ENCODE assay signal across 9 cellular contexts in genomic region chr7:104552102-104552501, GRCh38.
DNase-seq lines count a peak whose midpoint lies in the region; ATAC-seq and TF ChIP-seq lines count a peak whose summit lies in the region.
"Had no signal": no experiment of that assay in that cellular context is flagged by ENCODE, and none has a peak within 500 bp of the region (broad histone marks: within the 10 kb centered on the region; RNA-seq: fewer than 3 reads in every experiment).

No MANE protein-coding gene starts in this region.

- H3K4me1 ChIP-seq in SJSA1 (replicated peaks): no peaks in the 10 kb centered on the region

- no peak overlapping the region for H3K4me3 Mint-ChIP-seq in activated T-cell treated with anti-CD3 and anti-CD28 coated beads, Interleukin-2, amount 50 U/mL, for 72 hours
- H3K4me3 Mint-ChIP-seq in immature natural killer cell: no peak overlapping the region

- peaks cover 5 to 13% of the 10 kb centered on the region in 2 donors for H3K9me3 Mint-ChIP-seq in activated T-cell treated with anti-CD3 and anti-CD28 coated beads, Interleukin-2, amount 50 U/mL, for 72 hours
- H3K9me3 Mint-ChIP-seq in immature natural killer cell: peaks cover 2 to 10% (median 5%) of the 10 kb centered on the region in 6 donors

- no peaks in the 10 kb centered on the region for H3K9me3 ChIP-seq in SJSA1 (replicated peaks)

- H3K27ac Mint-ChIP-seq in activated T-cell treated with anti-CD3 and anti-CD28 coated beads, Interleukin-2, amount 50 U/mL, for 72 hours: no peak overlapping the region
- no peak overlapping the region for H3K27ac Mint-ChIP-seq in immature natural killer cell

- H3K4me1 Mint-ChIP-seq in activated T-cell treated with anti-CD3 and anti-CD28 coated beads, Interleukin-2, amount 50 U/mL, for 72 hours (ENCODE audit: low read depth): no peaks in the 10 kb centered on the region
- H3K4me1 Mint-ChIP-seq in immature natural killer cell: no peaks in the 10 kb centered on the region

- TF ChIP-seq POLR2A in GM18505 (IDR thresholded peaks at IDR 0.05; ENCODE audit: borderline replicate concordance, extremely low read depth, insufficient read depth, insufficient read length): no peak

- ATAC-seq in activated T-cell treated with anti-CD3 and anti-CD28 coated beads, Interleukin-2, amount 50 U/mL, for 72 hours (replicated peaks in 1 of 2): no peak
- ATAC-seq in GM18505 (IDR thresholded peaks at IDR 0.05; ENCODE audit: unreplicated experiment): no peak
- ATAC-seq in HG03045 (IDR thresholded peaks at IDR 0.05; ENCODE audit: unreplicated experiment): no peak
- ATAC-seq: Panc1 had no signal

- no peak overlapping the region for H3K27ac ChIP-seq in SJSA1

- peaks cover 0 to under 1% of the 10 kb centered on the region in 2 donors for H3K36me3 Mint-ChIP-seq in activated T-cell treated with anti-CD3 and anti-CD28 coated beads, Interleukin-2, amount 50 U/mL, for 72 hours (ENCODE audit: insufficient read depth in 2 of 2)
- no peaks in the 10 kb centered on the region for H3K36me3 Mint-ChIP-seq in immature natural killer cell

- TF ChIP-seq CTCF in fibroblast of villous mesenchyme (IDR thresholded peaks at IDR 0.05; ENCODE audit: insufficient read depth, low read depth, low read length): no peak

- no peaks in the 10 kb centered on the region for H3K36me3 ChIP-seq in SJSA1

- no peaks in the 10 kb centered on the region for H3K27me3 ChIP-seq in SJSA1 (replicated peaks)

- H3K27me3 Mint-ChIP-seq in activated T-cell treated with anti-CD3 and anti-CD28 coated beads, Interleukin-2, amount 50 U/mL, for 72 hours (ENCODE audit: low read depth): no peaks in the 10 kb centered on the region
- H3K27me3 Mint-ChIP-seq in immature natural killer cell (ENCODE audit: low read depth in 3 of 3): peaks cover 0 to 4% (median 2%) of the 10 kb centered on the region in 3 donors

- DNase-seq in activated T-cell treated with anti-CD3 and anti-CD28 coated beads, Interleukin-2, amount 50 U/mL, for 72 hours: peak; percentile 1 to 4
- DNase-seq in activated T-cell treated with anti-CD3 and anti-CD28 coated beads, Interleukin-2, amount 50 U/mL, for 1 hour: no peak
- peak; percentile 7 to 47 for DNase-seq in SJSA1 (ENCODE audit: low read depth in 1 of 2, low spot score in 2 of 2)
- peak; percentile 27 for DNase-seq in fibroblast of villous mesenchyme (ENCODE audit: low read depth)
- DNase-seq in stimulated activated CD8-positive, alpha-beta memory T cell treated with anti-CD3 and anti-CD28 coated beads, Interleukin-4, amount 100 ng/mL, for 48 hours: peak; percentile 37
- no peak for DNase-seq in immature natural killer cell

- H3K4me3 ChIP-seq in SJSA1 (no peak overlapping the region), fibroblast of villous mesenchyme (ENCODE audit: low read depth, low read length) (no peak overlapping the region)

Comparison
In these comparisons a context has a peak if more than half of its experiments do, and no peak if none do; other contexts are left out.
1. DNase-seq: peak in activated T-cell treated with anti-CD3 and anti-CD28 coated beads, Interleukin-2, amount 50 U/mL, for 72 hours (2 of 2), SJSA1 (2 of 2), fibroblast of villous mesenchyme (single experiment) and stimulated activated CD8-positive, alpha-beta memory T cell treated with anti-CD3 and anti-CD28 coated beads, Interleukin-4, amount 100 ng/mL, for 48 hours (single experiment); none in activated T-cell treated with anti-CD3 and anti-CD28 coated beads, Interleukin-2, amount 50 U/mL, for 1 hour (single experiment) and immature natural killer cell (0 of 3).